1 cellular context compared by ENCODE assay signal in genomic region chr1:154973344-154974085, GRCh38.
TF ChIP-seq lines count a peak whose summit lies in the region.

No MANE protein-coding gene starts in this region.

TF ChIP-seq in IMR-90, 13 proteins besides CTCF, POLR2A, EP300 and RAD21:
- TF ChIP-seq NFE2L2 (IDR thresholded peaks at IDR 0.05; ENCODE audit: low read depth, low read length) (no peak), MAZ (IDR thresholded peaks at IDR 0.05; ENCODE audit: borderline replicate concordance, low read depth, low read length) (no peak; the same call in 1 of the 2 replicates), RCOR1 (IDR thresholded peaks at IDR 0.05; ENCODE audit: insufficient replicate concordance, low read length) (no peak), CHD1 (IDR thresholded peaks at IDR 0.05; ENCODE audit: low read depth, low read length) (0 out of 2 replicates have a peak, but pooled peaks have one; percentile 94)
